ENCODE assay signal across 15 cellular contexts in the genomic region with DNA sequence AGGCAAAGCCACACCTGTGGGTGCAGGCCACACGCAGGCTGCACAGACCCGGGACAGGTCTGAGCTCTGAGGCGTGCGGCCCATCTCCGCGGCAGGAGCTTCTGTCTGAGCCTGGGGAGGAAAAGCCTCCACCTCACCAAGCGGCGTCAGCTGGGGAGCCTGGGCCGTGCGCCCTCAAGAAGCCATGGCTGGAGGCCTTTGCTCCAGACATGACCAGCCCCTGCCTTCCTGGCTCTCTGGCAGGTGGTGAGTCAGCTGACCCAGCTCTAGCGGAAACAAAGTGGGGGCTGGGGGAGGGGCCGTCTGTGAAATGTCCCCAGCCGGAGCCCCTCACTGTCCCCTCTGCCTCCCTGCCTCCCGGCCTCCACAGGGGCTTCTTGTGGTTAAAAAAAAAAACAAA. TPM values are rescaled to one million over a fixed set of nuclear protein-coding genes. Genes with fewer than 3 reads are reported as not detected.
DNase-seq lines count a peak whose midpoint lies in the region; ATAC-seq and TF ChIP-seq lines count a peak whose summit lies in the region.
"Had no signal": no experiment of that assay in that cellular context is flagged by ENCODE, and none has a peak within 500 bp of the region (broad histone marks: within the 10 kb centered on the region; RNA-seq: fewer than 3 reads in every experiment).

No MANE protein-coding gene starts in this region.

- H3K4me1 ChIP-seq in NT2/D1 (ENCODE audit: insufficient read depth, insufficient read length): peaks cover 20% of the 10 kb centered on the region
- peaks cover 0 to 37% (median 13%) of the 10 kb centered on the region in 6 donors for H3K4me1 ChIP-seq in spleen
- no peaks in the 10 kb centered on the region for H3K4me1 ChIP-seq in MM.1S (ENCODE audit: low read length)
- H3K4me1 ChIP-seq: SJSA1 had no signal

- no peak for DNase-seq in NT2/D1 (ENCODE audit: low read depth, low spot score)
- peak; percentile 20 for DNase-seq in amniotic epithelial cell (ENCODE audit: low read depth)
- DNase-seq in kidney tubule cell (ENCODE audit: low spot score): peak; percentile 41
- peak; percentile 68 for DNase-seq in spleen
- DNase-seq in pons (ENCODE audit: low spot score): no peak
- DNase-seq in MM.1S: no peak
- DNase-seq in CD14-positive monocyte (ENCODE audit: low spot score): no peak
- DNase-seq: ACHN; CD8-positive, alpha-beta memory T cell; DMS 273 treated with DMSO at 0.1 percent for 48 hours; H7; NCI-H2029; NCI-H2171 treated with DMSO at 0.1 percent for 48 hours had no signal

- no peak for TF ChIP-seq CTCF in spleen (IDR thresholded peaks at IDR 0.05 in 8 of 11, conservative IDR thresholded peaks at IDR 0.05 in 3 of 11)
- TF ChIP-seq CTCF in MM.1S (IDR thresholded peaks at IDR 0.05; ENCODE audit: low read length): no peak
- TF ChIP-seq CTCF in CD14-positive monocyte (IDR thresholded peaks at IDR 0.05): no peak

- 69 to 82% (median 80%) methylated on average over 6 to 14 of the region's 14 CpGs for WGBS in spleen, 5 donors

- H4K20me1 ChIP-seq in MM.1S (ENCODE audit: insufficient read depth, low read length): no peaks in the 10 kb centered on the region

- no peak overlapping the region for H3K4me2 ChIP-seq in MM.1S (ENCODE audit: low read depth, low read length)

- H3K36me3 Mint-ChIP-seq in CD14-positive monocyte: no peaks in the 10 kb centered on the region

- no peak for ATAC-seq in HG02623 (IDR thresholded peaks at IDR 0.05; ENCODE audit: unreplicated experiment)

- H3K9me2 ChIP-seq in MM.1S (replicated peaks; ENCODE audit: insufficient read depth, low read length): no peaks in the 10 kb centered on the region

- peaks cover 0 to 2% (median 0%) of the 10 kb centered on the region in 3 donors for H3K27me3 Mint-ChIP-seq in CD14-positive monocyte (ENCODE audit: low read depth in 3 of 3)
- H3K27me3 Mint-ChIP-seq: CD8-positive, alpha-beta memory T cell had no signal

- H3K36me3 ChIP-seq in NT2/D1 (ENCODE audit: insufficient read depth, insufficient read length, low read length): peaks cover 56% of the 10 kb centered on the region
- peaks cover 0 to 8% (median 0%) of the 10 kb centered on the region in 6 donors for H3K36me3 ChIP-seq in spleen
- no peaks in the 10 kb centered on the region for H3K36me3 ChIP-seq in MM.1S (replicated peaks; ENCODE audit: insufficient read depth, low read length)
- H3K36me3 ChIP-seq: SJSA1 had no signal

- no peak overlapping the region for H3K4me3 Mint-ChIP-seq in CD14-positive monocyte
- H3K4me3 Mint-ChIP-seq: CD8-positive, alpha-beta memory T cell had no signal

- intact Hi-C loops in spleen (cut with DNase I; ENCODE audit: low total_unique reads): no loop called here
- intact Hi-C loops in CD14-positive monocyte (cut with micrococcal nuclease): no loop called here

- TF ChIP-seq POLR2A in spleen (IDR thresholded peaks at IDR 0.05): no peak

- no peak overlapping the region for H3K27ac Mint-ChIP-seq in CD14-positive monocyte
- H3K27ac Mint-ChIP-seq: CD8-positive, alpha-beta memory T cell had no signal

- no peak overlapping the region for H3K27ac ChIP-seq in spleen
- H3K27ac ChIP-seq in MM.1S (ENCODE audit: low read length): no peak overlapping the region
- H3K27ac ChIP-seq: SJSA1 had no signal

- H2AFZ ChIP-seq in MM.1S (ENCODE audit: low read length): no peak overlapping the region

- H3K9me3 Mint-ChIP-seq in CD14-positive monocyte: peaks cover 0 to 4% (median 1%) of the 10 kb centered on the region in 7 donors
- H3K9me3 Mint-ChIP-seq: CD8-positive, alpha-beta memory T cell had no signal

- H3K4me1 Mint-ChIP-seq in CD14-positive monocyte: peaks cover 7% of the 10 kb centered on the region

- H3K27me3 ChIP-seq in NT2/D1 (ENCODE audit: insufficient read depth, insufficient read length): no peaks in the 10 kb centered on the region
- no peaks in the 10 kb centered on the region for H3K27me3 ChIP-seq in spleen (replicated peaks in 1 of 7)
- H3K27me3 ChIP-seq in MM.1S (replicated peaks; ENCODE audit: insufficient read depth, low read length): no peaks in the 10 kb centered on the region
- H3K27me3 ChIP-seq: SJSA1 had no signal

- 0 out of 2 replicates have a peak, but pooled peaks cover 7% of the 10 kb centered on the region for H3K79me2 ChIP-seq in MM.1S (ENCODE audit: low read length)

- no peak overlapping the region for H3K4me3 ChIP-seq in NT2/D1 (ENCODE audit: insufficient read length, low read depth)
- H3K4me3 ChIP-seq in spleen: no peak overlapping the region
- no peak overlapping the region for H3K4me3 ChIP-seq in MM.1S (ENCODE audit: low read length)
- H3K4me3 ChIP-seq: SJSA1 had no signal

- H3K9ac ChIP-seq in NT2/D1 (ENCODE audit: insufficient read length, low read depth): peak overlapping the region; percentile 34
- H3K9ac ChIP-seq in MM.1S (ENCODE audit: low read length): no peak overlapping the region

- H3K9me3 ChIP-seq in NT2/D1 (ENCODE audit: insufficient read depth, low read length): no peaks in the 10 kb centered on the region
- no peaks in the 10 kb centered on the region for H3K9me3 ChIP-seq in spleen
- H3K9me3 ChIP-seq in MM.1S (replicated peaks; ENCODE audit: insufficient read depth, low read length): no peaks in the 10 kb centered on the region
- H3K9me3 ChIP-seq: SJSA1 had no signal

- H3F3A ChIP-seq in MM.1S (ENCODE audit: insufficient read depth, low read length): no peaks in the 10 kb centered on the region

RNA-seq across cellular contexts. Expression of gene GPER1, which starts 12.5 kb away (rescaled TPM):
- 10 to 100 TPM in 1 of 7 donors, 1 to 10 TPM in 6; 3.0 to 14.2 (median 6.1) TPM for total RNA-seq in spleen
- polyA plus RNA-seq in spleen: 1 to 10 TPM; 3.7 to 6.4 (median 3.9) TPM
- polyA plus RNA-seq in CD14-positive monocyte: 1 to 10 TPM in 1 of 2 donors, under 1 TPM in 1; 0.35 to 4.1 TPM
- total RNA-seq: CD8-positive, alpha-beta memory T cell; SJSA1 had no signal

RNA-seq across cellular contexts. Expression of gene GPR146, which starts 56.0 kb away (rescaled TPM):
- 10 to 100 TPM in 5 of 7 donors, 1 to 10 TPM in 2; 7.1 to 19.2 (median 13.3) TPM for total RNA-seq in spleen
- polyA plus RNA-seq in spleen: 1 to 10 TPM; 3.9 to 7.3 (median 5.0) TPM
- under 1 TPM; 0.48 TPM for polyA plus RNA-seq in CD14-positive monocyte

RNA-seq across cellular contexts. Expression of gene ZFAND2A, which starts 59.6 kb away (rescaled TPM):
- 10 to 100 TPM; 18.3 to 40.3 (median 22.9) TPM for total RNA-seq in spleen
- polyA plus RNA-seq in spleen (10 to 100 TPM; 31.4 to 41.7 (median 32.7) TPM), CD14-positive monocyte (10 to 100 TPM; 30.6 to 35.1 TPM)

Comparison
In these comparisons a context has a peak if more than half of its experiments do, and no peak if none do; other contexts are left out.
1. DNase-seq: peak in amniotic epithelial cell (single experiment), kidney tubule cell (single experiment) and spleen (single experiment); none in NT2/D1 (single experiment), pons (single experiment), MM.1S (single experiment) and CD14-positive monocyte (single experiment).